ENCODE assay signal across 24 cellular contexts in genomic region chr21:44704636-44705001, GRCh38. TPM values are rescaled to one million over a fixed set of nuclear protein-coding genes. Genes with fewer than 3 reads are reported as not detected.
DNase-seq lines count a peak whose midpoint lies in the region; ATAC-seq and TF ChIP-seq lines count a peak whose summit lies in the region.
"Had no signal": no experiment of that assay in that cellular context is flagged by ENCODE, and none has a peak within 500 bp of the region (broad histone marks: within the 10 kb centered on the region; RNA-seq: fewer than 3 reads in every experiment).

No MANE protein-coding gene starts in this region.

- peaks cover 41% of the 10 kb centered on the region for H3K27me3 ChIP-seq in colonic mucosa
- no peaks in the 10 kb centered on the region for H3K27me3 ChIP-seq in testis

- no peak for TF ChIP-seq CTCF in colonic mucosa (IDR thresholded peaks at IDR 0.05)
- TF ChIP-seq CTCF in testis (IDR thresholded peaks at IDR 0.05), result no peak

- 16 to 30% methylated on average over 12 to 13 of the region's 13 CpGs for WGBS in testis, 2 donors

- DNase-seq in activated effector memory CD4-positive, alpha-beta T cell treated with anti-CD3 and anti-CD28 coated beads, Interleukin-2, amount 50 U/mL, for 16 hours, result peak; percentile 53
- DNase-seq in activated effector memory CD4-positive, alpha-beta T cell treated with Interleukin-2 at 50 U/mL for 16 hours, result no peak
- DNase-seq in colonic mucosa (peak; percentile 13), islet precursor cell (peak; percentile 49), testis (peak; percentile 11), AG08395 (ENCODE audit: low spot score) (no peak)
- DNase-seq in activated CD4-positive, alpha-beta T cell treated with anti-CD3 and anti-CD28 coated beads, Interleukin-2, amount 50 U/mL, for 4 hours, result no peak
- DNase-seq: activated CD4-positive, alpha-beta T cell treated with anti-CD3 and anti-CD28 coated beads for 36 hours; immature natural killer cell; left ventricle myocardium inferior; NCI-H1436; NCI-H446 treated with DMSO at 0.1 percent for 48 hours had no signal

- H3K36me3 ChIP-seq in colonic mucosa, result no peaks in the 10 kb centered on the region
- no peaks in the 10 kb centered on the region for H3K36me3 ChIP-seq in testis (ENCODE audit: low read depth, missing control alignments)
- H3K36me3 ChIP-seq: ascending aorta, left ventricle myocardium inferior, neural progenitor cell, prostate gland, SJSA1 had no signal

- no peak overlapping the region for H3K9ac ChIP-seq in colonic mucosa (ENCODE audit: low read depth in 2 of 2, low read length in 2 of 2)
- H3K9ac ChIP-seq: KMS-11, neural progenitor cell had no signal

- H3K9me3 ChIP-seq in colonic mucosa, result no peaks in the 10 kb centered on the region
- no peaks in the 10 kb centered on the region for H3K9me3 ChIP-seq in testis
- H3K9me3 ChIP-seq: ascending aorta, left ventricle myocardium inferior, prostate gland, SJSA1 had no signal

- no peaks in the 10 kb centered on the region for H3K4me1 ChIP-seq in colonic mucosa
- peaks cover 4% of the 10 kb centered on the region for H3K4me1 ChIP-seq in testis
- H3K4me1 ChIP-seq: ascending aorta, prostate gland, SJSA1 had no signal

- no peak overlapping the region for H3K4me3 ChIP-seq in colonic mucosa
- H3K4me3 ChIP-seq in testis, result no peak overlapping the region
- H3K4me3 ChIP-seq: ascending aorta, left ventricle myocardium inferior, neural progenitor cell, prostate gland, SJSA1 had no signal

- intact Hi-C loops in colonic mucosa (cut with DNase I) (no loop called here), testis (cut with DNase I; ENCODE audit: low total_unique reads) (no loop called here)

- H3K27ac ChIP-seq in colonic mucosa, result no peak overlapping the region
- no peak overlapping the region for H3K27ac ChIP-seq in testis
- H3K27ac ChIP-seq: ascending aorta, epithelial cell of prostate, KMS-11, left ventricle myocardium inferior, neural progenitor cell, prostate gland, SJSA1 had no signal

- TF ChIP-seq POLR2A in testis (IDR thresholded peaks at IDR 0.05), result no peak

- ATAC-seq in HG02973 (IDR thresholded peaks at IDR 0.05; ENCODE audit: unreplicated experiment), result no peak
- ATAC-seq: activated CD4-positive, alpha-beta T cell treated with anti-CD3 and anti-CD28 coated beads for 36 hours; CD8-positive, alpha-beta T cell had no signal

RNA-seq across cellular contexts. Expression of gene TSPEAR, which starts 6.8 kb away (rescaled TPM):
- not detected for total RNA-seq in colonic mucosa
- total RNA-seq in testis, result under 1 TPM; 0.55 to 0.62 TPM
- 0.53 TPM for polyA plus RNA-seq in testis (ENCODE audit: insufficient read depth, low read depth, low replicate concordance)
- total RNA-seq: A172; activated CD4-positive, alpha-beta T cell treated with anti-CD3 and anti-CD28 coated beads for 36 hours; ascending aorta; CD8-positive, alpha-beta T cell; HT1080; SJSA1; skeletal muscle tissue had no signal
- polyA plus RNA-seq: immature natural killer cell had no signal

RNA-seq across cellular contexts. Expression of gene KRTAP10-12, which starts 7.6 kb away (rescaled TPM):
- not detected for total RNA-seq in colonic mucosa
- not detected for total RNA-seq in testis
- polyA plus RNA-seq in testis (ENCODE audit: insufficient read depth, low read depth, low replicate concordance), result not detected
- total RNA-seq: A172; activated CD4-positive, alpha-beta T cell treated with anti-CD3 and anti-CD28 coated beads for 36 hours; ascending aorta; CD8-positive, alpha-beta T cell; HT1080; left ventricle myocardium inferior; mucosa of gallbladder; prostate gland; SJSA1; skeletal muscle tissue had no signal
- polyA plus RNA-seq: immature natural killer cell had no signal

RNA-seq across cellular contexts. Expression of gene KRTAP12-1, which starts 22.7 kb away (rescaled TPM):
- total RNA-seq in colonic mucosa, result not detected
- not detected for total RNA-seq in testis
- not detected for polyA plus RNA-seq in testis (ENCODE audit: insufficient read depth, low read depth, low replicate concordance)
- total RNA-seq: A172; activated CD4-positive, alpha-beta T cell treated with anti-CD3 and anti-CD28 coated beads for 36 hours; ascending aorta; CD8-positive, alpha-beta T cell; HT1080; left ventricle myocardium inferior; mucosa of gallbladder; prostate gland; SJSA1; skeletal muscle tissue had no signal
- polyA plus RNA-seq: immature natural killer cell had no signal

RNA-seq across cellular contexts. Expression of gene KRTAP12-2, which starts 37.9 kb away (rescaled TPM):
- total RNA-seq in colonic mucosa, result not detected
- under 1 TPM in 1 of 2 donors, not detected in 1; 0.79 TPM for total RNA-seq in testis
- polyA plus RNA-seq in testis (ENCODE audit: insufficient read depth, low read depth, low replicate concordance), result not detected
- total RNA-seq: A172; activated CD4-positive, alpha-beta T cell treated with anti-CD3 and anti-CD28 coated beads for 36 hours; ascending aorta; CD8-positive, alpha-beta T cell; HT1080; left ventricle myocardium inferior; mucosa of gallbladder; prostate gland; SJSA1; skeletal muscle tissue had no signal
- polyA plus RNA-seq: immature natural killer cell had no signal

RNA-seq across cellular contexts. Expression of gene KRTAP12-3, which starts 46.9 kb away (rescaled TPM):
- not detected for total RNA-seq in colonic mucosa
- not detected for total RNA-seq in testis
- polyA plus RNA-seq in testis (ENCODE audit: insufficient read depth, low read depth, low replicate concordance), result not detected
- total RNA-seq: A172; activated CD4-positive, alpha-beta T cell treated with anti-CD3 and anti-CD28 coated beads for 36 hours; ascending aorta; HT1080; left ventricle myocardium inferior; mucosa of gallbladder; prostate gland; SJSA1; skeletal muscle tissue had no signal

Comparison
In these comparisons a context has a peak if more than half of its experiments do, and no peak if none do; other contexts are left out.
1. DNase-seq: peak in activated effector memory CD4-positive, alpha-beta T cell treated with anti-CD3 and anti-CD28 coated beads, Interleukin-2, amount 50 U/mL, for 16 hours (single experiment), colonic mucosa (single experiment), islet precursor cell (single experiment) and testis (single experiment); none in activated effector memory CD4-positive, alpha-beta T cell treated with Interleukin-2 at 50 U/mL for 16 hours (single experiment), activated CD4-positive, alpha-beta T cell treated with anti-CD3 and anti-CD28 coated beads, Interleukin-2, amount 50 U/mL, for 4 hours (0 of 2) and AG08395 (single experiment).